ENCODE assay signal across 24 cellular contexts in genomic region chr13:75486654-75487053, GRCh38. TPM values are rescaled to one million over a fixed set of nuclear protein-coding genes. Genes with fewer than 3 reads are reported as not detected.
A peak's percentile ranks its signal among the peaks of the same experiment; 100 is the strongest.
DNase-seq lines count a peak whose midpoint lies in the region; ATAC-seq, FAIRE-seq and TF ChIP-seq lines count a peak whose summit lies in the region.
"Had no signal": no experiment of that assay in that cellular context is flagged by ENCODE, and none has a peak within 500 bp of the region (broad histone marks: within the 10 kb centered on the region; RNA-seq: fewer than 3 reads in every experiment).

No MANE protein-coding gene starts in this region.

- H3K4me1 ChIP-seq in BLaER1 (peaks cover 29% of the 10 kb centered on the region), GM12878 (ENCODE audit: control insufficient read depth, insufficient read depth, low read length) (peaks cover 5% of the 10 kb centered on the region)
- H3K4me1 ChIP-seq: SJCRH30, upper lobe of right lung had no signal

- H3K27me3 ChIP-seq in BLaER1 (no peaks in the 10 kb centered on the region), GM12878 (replicated peaks in 1 of 2; ENCODE audit: control insufficient read depth in 2 of 2, insufficient read depth in 2 of 2, low read length in 1 of 2) (no peaks in the 10 kb centered on the region)
- H3K27me3 ChIP-seq: pancreas, SJCRH30, upper lobe of right lung had no signal

- TF ChIP-seq EP300 in GM12878 (IDR thresholded peaks at IDR 0.05; ENCODE audit: borderline replicate concordance in 1 of 2, control insufficient read depth in 1 of 2, low read depth in 2 of 2, low read length in 2 of 2): no peak

- H3K4me3 ChIP-seq in BLaER1 (no peak overlapping the region), GM12878 (no peak overlapping the region)
- H3K4me3 ChIP-seq: pancreas, SJCRH30, skin epidermis, upper lobe of right lung had no signal

- no peaks in the 10 kb centered on the region for H4K20me1 ChIP-seq in BLaER1
- H4K20me1 ChIP-seq in GM12878 (ENCODE audit: control insufficient read depth, insufficient read depth): no peaks in the 10 kb centered on the region

- no peak for TF ChIP-seq RAD21 in GM12878 (IDR thresholded peaks at IDR 0.05; ENCODE audit: insufficient read depth, low read depth, low read length)

- no peak overlapping the region for H3K9ac ChIP-seq in BLaER1
- no peak overlapping the region for H3K9ac ChIP-seq in GM12878 (ENCODE audit: control insufficient read depth, insufficient read depth, low read length)

- in situ Hi-C loops in GM12878 (cut with MboI): loop anchor here (5.0 kb wide), 1 partner anchor 114 kb away; no protein-coding TSS in a partner anchor

- intact Hi-C loops in GM12878 (cut with micrococcal nuclease; ENCODE audit: unreplicated experiment) (no loop called here), cardiac septum (cut with DNase I) (loop anchor here (10.0 kb wide), 1 partner anchor 182 kb away; no protein-coding TSS in a partner anchor)

- H3K27ac ChIP-seq in BLaER1 (no peak overlapping the region), GM12878 (ENCODE audit: control insufficient read depth, insufficient read depth) (no peak overlapping the region)
- H3K27ac ChIP-seq: C4-2B, HL-60, pancreas, SJCRH30, skin epidermis, upper lobe of right lung had no signal

- no peak overlapping the region for H2AFZ ChIP-seq in GM12878 (ENCODE audit: control insufficient read depth, low read depth, low read length)

- 57% methylated on average over 3 of the region's 3 CpGs for WGBS in GM12878 (ENCODE audit: insufficient coverage, insufficient replicate concordance, low lambda C conversion rate, missing lambda C conversion rate)

- H3K4me2 ChIP-seq in BLaER1 (peak overlapping the region; percentile 72), GM12878 (ENCODE audit: control insufficient read depth, insufficient read depth) (no peak overlapping the region)

- BruUV-seq in GM12878 (replicated peaks; lab: Mats Ljungman, UMichigan): no TSS peak

- no peak for ATAC-seq in GM12878
- ATAC-seq in GM18520 (IDR thresholded peaks at IDR 0.05; ENCODE audit: unreplicated experiment): no peak
- no peak for ATAC-seq in GM19463 (IDR thresholded peaks at IDR 0.05; ENCODE audit: unreplicated experiment)
- ATAC-seq: pancreas; stimulated activated naive B cell treated with anti-CD40 and anti-IgM and Interleukin-4, amounts not matched to agents 10 μg/mL and 1 μg/mL and 100 μg/mL, for 72 hours; upper lobe of right lung had no signal

- H3K79me2 ChIP-seq in GM12878 (ENCODE audit: control insufficient read depth, insufficient read depth, low read length): peaks cover 2% of the 10 kb centered on the region

- FAIRE-seq in GM18507 (lab: Jason Lieb, UNC) (peak; percentile 47), GM12878 (lab: Jason Lieb, UNC) (no peak)
- FAIRE-seq: G401.6, pancreas had no signal

- TF ChIP-seq CTCF in GM12878 (IDR thresholded peaks at IDR 0.05 in 2 of 3, conservative IDR thresholded peaks at IDR 0.05 in 1 of 3; ENCODE audit: control insufficient read depth in 2 of 3, extremely low read depth in 1 of 3, insufficient read depth in 1 of 3, low read depth in 3 of 3, low read length in 3 of 3): no peak

- RAD21 ChIA-PET in GM12878 (lab: Charles Lee; ENCODE audit: unreplicated experiment): interaction anchor here (0.5 to 1.7 kb wide), 5 partner anchors 8 to 184 kb away, joined by 3 to 7 read pairs (median 4); no protein-coding TSS in a partner anchor

- H3K36me3 ChIP-seq in BLaER1 (no peaks in the 10 kb centered on the region), GM12878 (ENCODE audit: control insufficient read depth in 2 of 2, insufficient read depth in 2 of 2, low read length in 1 of 2) (no peaks in the 10 kb centered on the region)
- H3K36me3 ChIP-seq: pancreas, SJCRH30, upper lobe of right lung had no signal

- SMC1A ChIA-PET in GM12878 (lab: Charles Lee; ENCODE audit: uncharacterized antibody, unreplicated experiment): interaction anchor here (0.6 to 5.7 kb wide), 14 partner anchors 10 to 1197 kb away, joined by 3 to 75 read pairs (median 4); no protein-coding TSS in a partner anchor

- TF ChIP-seq POLR2A in GM12878 (IDR thresholded peaks at IDR 0.05; ENCODE audit: low read depth, low read length): no peak

- POLR2A ChIA-PET in GM12878 (lab: Charles Lee): interaction anchor here (1.0 kb wide), 1 partner anchor 17 kb away, joined by 3 read pairs; no protein-coding TSS in a partner anchor

- CTCF ChIA-PET in GM12878 (lab: Yijun Ruan, JAX): interaction anchor here (0.5 to 2.6 kb wide), 7 partner anchors 28 to 126 kb away, joined by 3 to 8 read pairs (median 4); no protein-coding TSS in a partner anchor

- H3K9me3 ChIP-seq in BLaER1: no peaks in the 10 kb centered on the region
- no peaks in the 10 kb centered on the region for H3K9me3 ChIP-seq in GM12878 (replicated peaks; ENCODE audit: control insufficient read depth, insufficient read depth, low read length)
- H3K9me3 ChIP-seq: pancreas, SJCRH30, upper lobe of right lung had no signal

- DNase-seq in GM18507 (ENCODE audit: extremely low spot score, insufficient read length, low read depth): no peak
- DNase-seq in RPMI7951 (ENCODE audit: low read depth): peak; percentile 34
- no peak for DNase-seq in GM12878 (ENCODE audit: low read depth, low spot score)
- no peak for DNase-seq in AG08395 (ENCODE audit: low spot score)
- no peak for DNase-seq in cardiac septum (ENCODE audit: low spot score)
- DNase-seq: activated CD4-positive, alpha-beta T cell treated with anti-CD3 and anti-CD28 coated beads, Interleukin-2, amount 50 U/mL, for 48 hours; activated naive CD4-positive, alpha-beta T cell treated with anti-CD3 and anti-CD28 coated beads for 36 hours; amniotic stem cell; effector CD4-positive, alpha-beta T cell; Karpas-422; NCI-H2107; NCI-H345; pancreas; retina; SJCRH30; stimulated activated naive B cell treated with anti-CD40 and anti-IgM and Interleukin-4, amounts not matched to agents 10 μg/mL and 1 μg/mL and 100 μg/mL, for 72 hours; upper lobe of right lung had no signal

TF ChIP-seq in GM12878, 131 proteins besides CTCF, POLR2A, EP300 and RAD21:
- TF ChIP-seq TCF3 (IDR thresholded peaks at IDR 0.05; ENCODE audit: borderline replicate concordance, insufficient read depth, low read depth, low read length) (no peak), RUNX3 (IDR thresholded peaks at IDR 0.05; ENCODE audit: low read length) (peak; percentile 56)
TF ChIP-seq in GM12878: peak in this region for 1.

RNA-seq across cellular contexts. Expression of gene TBC1D4, which starts 4.7 kb away (rescaled TPM):
- total RNA-seq in RPMI7951 (2014; rRNA removed; shearing (Covaris generic)): 12.2 and 16.7 TPM in 2 replicates
- 25.7 and 28.4 TPM in 2 replicates for total RNA-seq in GM12878 (2013; cell fraction: nucleolus; rRNA removed)
- total RNA-seq in GM12878 (2014; rRNA removed) (29.1 and 30.5 TPM in 2 replicates), GM12878 (2014; rRNA removed; fragmentation: Illumina TruSeq; extraction: Trizol) (31.9 and 32.0 TPM in 2 replicates), GM12878 (2021) (38.0 and 38.6 TPM in 2 replicates), cardiac septum (84.9 TPM)
- polyA plus RNA-seq in GM12878 (2011; ENCODE audit: low read depth): 6.8 TPM
- polyA plus RNA-seq in GM12878 (2011; rRNA removed) (18.4 and 19.5 TPM in 2 replicates), GM12878 (2014; fragmentation: Illumina TruSeq; extraction: Trizol) (30.4 and 33.3 TPM in 2 replicates), GM12878 (2014; fragmentation: Nextera tagmentation; extraction: Ambion mirVana) (10 to 100 TPM; 11.0 to 11.9 TPM), GM12878 (2014; rRNA removed) (26.4 and 27.3 TPM in 2 replicates), GM12878 (2016; fragmentation: Nextera tagmentation; extraction: Ambion mirVana) (10 to 100 TPM; 23.3 to 24.6 TPM)
- polyA plus RNA-seq in GM12878 (2011; cell fraction: cytosol; rRNA removed): 20.7 and 21.1 TPM in 2 replicates
- 25.5 and 35.4 TPM in 2 replicates for polyA plus RNA-seq in GM12878 (2011; cell fraction: nucleus; rRNA removed)
- 14.4 and 16.9 TPM in 2 replicates for polyA plus RNA-seq in GM12878 (2012)
- polyA minus RNA-seq in GM12878 (2011; rRNA and poly(A)+ RNA removed): 36.4 and 38.9 TPM in 2 replicates
- polyA minus RNA-seq in GM12878 (2011; cell fraction: cytosol; rRNA and poly(A)+ RNA removed): 11.6 and 13.9 TPM in 2 replicates
- polyA minus RNA-seq in GM12878 (2011; cell fraction: nucleus; rRNA and poly(A)+ RNA removed): 15.0 and 21.8 TPM in 2 replicates

RNA-seq across cellular contexts. Expression of gene COMMD6, which starts 51.0 kb away (rescaled TPM):
- total RNA-seq in RPMI7951 (2014; rRNA removed; shearing (Covaris generic)): 85.5 and 101 TPM in 2 replicates
- 13.5 and 16.2 TPM in 2 replicates for total RNA-seq in GM12878 (2013; cell fraction: nucleolus; rRNA removed)
- total RNA-seq in GM12878 (2014; rRNA removed) (133 and 169 TPM in 2 replicates), GM12878 (2014; rRNA removed; fragmentation: Illumina TruSeq; extraction: Trizol) (197 and 220 TPM in 2 replicates), GM12878 (2021) (142 and 145 TPM in 2 replicates), cardiac septum (127 TPM)
- 323 TPM for polyA plus RNA-seq in GM12878 (2011; ENCODE audit: low read depth)
- polyA plus RNA-seq in GM12878 (2011; rRNA removed) (344 and 345 TPM in 2 replicates), GM12878 (2014; fragmentation: Illumina TruSeq; extraction: Trizol) (145 and 158 TPM in 2 replicates), GM12878 (2014; fragmentation: Nextera tagmentation; extraction: Ambion mirVana) (100 to 1,000 TPM; 473 to 509 TPM), GM12878 (2014; rRNA removed) (127 and 146 TPM in 2 replicates), GM12878 (2016; fragmentation: Nextera tagmentation; extraction: Ambion mirVana) (100 to 1,000 TPM; 297 to 312 TPM)
- 50.2 and 52.3 TPM in 2 replicates for polyA plus RNA-seq in GM12878 (2011; cell fraction: cytosol; rRNA removed)
- polyA plus RNA-seq in GM12878 (2011; cell fraction: nucleus; rRNA removed): 30.0 and 41.2 TPM in 2 replicates
- 311 and 399 TPM in 2 replicates for polyA plus RNA-seq in GM12878 (2012)
- polyA minus RNA-seq in GM12878 (2011; rRNA and poly(A)+ RNA removed): 6.3 and 21.4 TPM in 2 replicates
- polyA minus RNA-seq in GM12878 (2011; cell fraction: cytosol; rRNA and poly(A)+ RNA removed): 7.4 and 11.6 TPM in 2 replicates
- 6.6 and 9.7 TPM in 2 replicates for polyA minus RNA-seq in GM12878 (2011; cell fraction: nucleus; rRNA and poly(A)+ RNA removed)
